Comparison of ENCODE assay signal across 9 cellular contexts in genomic region chr14:69711065-69711464, GRCh38. TPM values are rescaled to one million over a fixed set of nuclear protein-coding genes. Genes with fewer than 3 reads are reported as not detected.
DNase-seq lines count a peak whose midpoint lies in the region; TF ChIP-seq lines count a peak whose summit lies in the region.
"Had no signal": no experiment of that assay in that cellular context is flagged by ENCODE, and none has a peak within 500 bp of the region (broad histone marks: within the 10 kb centered on the region; RNA-seq: fewer than 3 reads in every experiment).

No MANE protein-coding gene starts in this region.

- peaks cover 0 to 39% of the 10 kb centered on the region in 2 donors for H3K4me1 ChIP-seq in right atrium auricular region

- DNase-seq in NCI-H187 (lab: John Stamatoyannopoulos, UW) = peak; percentile 56 to 68
- peak; percentile 52 to 73 for DNase-seq in SHP77 (lab: John Stamatoyannopoulos, UW)
- DNase-seq in right atrium auricular region (ENCODE audit: low spot score) = no peak
- DNase-seq in superior temporal gyrus (ENCODE audit: extremely low spot score) = peak; percentile 43
- no peak for DNase-seq in NK-92 treated with Interleukin-12 subunit alpha and Interleukin-12 subunit beta, amount 100 ng/mL, for 24 hours (lab: John Stamatoyannopoulos, UW)
- DNase-seq in central memory CD4-positive, alpha-beta T cell = no peak
- DNase-seq in LoVo (ENCODE audit: low spot score) = no peak
- DNase-seq: activated CD4-positive, alpha-beta T cell treated with anti-CD3 and anti-CD28 coated beads, Interleukin-2, amount 50 U/mL, for 4 hours had no signal

- no peaks in the 10 kb centered on the region for H3K27me3 ChIP-seq in right atrium auricular region

- H3K27ac ChIP-seq in right atrium auricular region = peak overlapping the region; percentile 29 to 48

- H3K9me3 ChIP-seq in right atrium auricular region = no peaks in the 10 kb centered on the region

- no peak for TF ChIP-seq CTCF in right atrium auricular region (IDR thresholded peaks at IDR 0.05)

- H3K36me3 ChIP-seq in right atrium auricular region = peaks cover 51% of the 10 kb centered on the region

- no peak overlapping the region for H3K4me3 ChIP-seq in right atrium auricular region
- H3K4me3 ChIP-seq: K562 had no signal

RNA-seq across cellular contexts. Expression of gene SRSF5, which starts 55.9 kb away (rescaled TPM):
- 100 to 1,000 TPM in 1 of 2 donors, 10 to 100 TPM in 1; 96.8 to 111 TPM for total RNA-seq in right atrium auricular region

Comparison
In these comparisons a context has a peak if more than half of its experiments do, and no peak if none do; other contexts are left out.
1. DNase-seq: peak in NCI-H187 (2 of 2), SHP77 (2 of 2) and superior temporal gyrus (single experiment); none in right atrium auricular region (single experiment), NK-92 treated with Interleukin-12 subunit alpha and Interleukin-12 subunit beta, amount 100 ng/mL, for 24 hours (single experiment), central memory CD4-positive, alpha-beta T cell (single experiment) and LoVo (single experiment).